Comparison of ENCODE assay signal across 8 cellular contexts in the genomic region with DNA sequence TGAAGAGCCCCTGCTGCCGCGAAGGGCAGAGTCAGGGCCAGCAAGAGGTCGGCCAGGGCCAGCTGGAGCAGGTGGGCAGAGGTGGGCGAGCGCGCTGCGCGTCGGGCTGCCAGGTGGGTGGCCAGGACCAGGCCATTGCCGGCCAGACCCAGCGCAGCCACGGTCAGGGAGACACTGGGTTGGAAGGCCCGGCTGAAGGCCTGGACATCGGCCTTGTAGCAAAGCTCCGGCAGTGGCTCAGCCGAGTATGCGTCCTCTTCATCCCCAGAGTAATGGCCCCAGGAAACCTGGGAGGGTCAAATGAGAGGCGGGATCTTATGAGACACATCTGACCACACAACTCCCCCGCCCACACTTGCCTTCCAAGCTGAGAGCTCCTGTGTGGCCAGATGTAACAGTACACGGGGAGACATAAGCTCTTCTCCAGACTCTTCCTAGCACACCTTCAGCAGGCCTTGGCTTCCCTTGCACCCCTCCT. TPM values are rescaled to one million over a fixed set of nuclear protein-coding genes. Genes with fewer than 3 reads are reported as not detected.
DNase-seq lines count a peak whose midpoint lies in the region; ATAC-seq and TF ChIP-seq lines count a peak whose summit lies in the region.

No MANE protein-coding gene starts in this region.

- H3K4me1 Mint-ChIP-seq in endothelial cell (ENCODE audit: unreplicated experiment) = peaks cover 26% of the 10 kb centered on the region
- peaks cover 66% of the 10 kb centered on the region for H3K4me1 Mint-ChIP-seq in activated T-cell treated with anti-CD3 and anti-CD28 coated beads, Interleukin-2, amount 50 U/mL, for 24 hours (ENCODE audit: low read depth)

- DNase-seq in ELF-1 (ENCODE audit: low read depth, low spot score) = peak; percentile 34
- DNase-seq in NCI-H510A (lab: John Stamatoyannopoulos, UW) = peak; percentile 65
- no peak for DNase-seq in endothelial cell (ENCODE audit: low spot score)
- peak in 1 of 5 donors; percentile 64 for DNase-seq in ovary
- no peak for DNase-seq in AG08395 (ENCODE audit: low spot score)
- no peak for DNase-seq in foreskin melanocyte
- DNase-seq in activated T-cell treated with anti-CD3 and anti-CD28 coated beads, Interleukin-2, amount 50 U/mL, for 24 hours = no peak

- H3K36me3 ChIP-seq in ovary = no peaks in the 10 kb centered on the region

- H3K27ac ChIP-seq in ovary = peak overlapping the region; percentile 82 to 94

- no peak for TF ChIP-seq EP300 in ovary (IDR thresholded peaks at IDR 0.05)

- no peaks in the 10 kb centered on the region for H3K27me3 ChIP-seq in ovary

- TF ChIP-seq CTCF in endothelial cell (IDR thresholded peaks at IDR 0.05; ENCODE audit: unreplicated experiment) (no peak), ovary (IDR thresholded peaks at IDR 0.05) (no peak)

- peaks cover 24% of the 10 kb centered on the region for H3K27me3 Mint-ChIP-seq in endothelial cell (ENCODE audit: unreplicated experiment)
- peaks cover 53% of the 10 kb centered on the region for H3K27me3 Mint-ChIP-seq in activated T-cell treated with anti-CD3 and anti-CD28 coated beads, Interleukin-2, amount 50 U/mL, for 24 hours

- peak overlapping the region; percentile 82 for H3K27ac Mint-ChIP-seq in endothelial cell (ENCODE audit: unreplicated experiment)
- no peak overlapping the region for H3K27ac Mint-ChIP-seq in activated T-cell treated with anti-CD3 and anti-CD28 coated beads, Interleukin-2, amount 50 U/mL, for 24 hours

- WGBS in ovary, 3 donors = 39 to 47% (median 45%) methylated on average over 18 to 20 of the region's 20 CpGs

- H3K36me3 Mint-ChIP-seq in endothelial cell (ENCODE audit: low read depth, unreplicated experiment) = peaks cover 7% of the 10 kb centered on the region
- no peaks in the 10 kb centered on the region for H3K36me3 Mint-ChIP-seq in activated T-cell treated with anti-CD3 and anti-CD28 coated beads, Interleukin-2, amount 50 U/mL, for 24 hours (ENCODE audit: low read depth)

- H3K9me3 ChIP-seq in ovary = no peaks in the 10 kb centered on the region

- peaks cover 14% of the 10 kb centered on the region for H3K4me1 ChIP-seq in ovary (ENCODE audit: insufficient read depth)

- peak overlapping the region; percentile 82 for H3K4me3 Mint-ChIP-seq in endothelial cell (ENCODE audit: unreplicated experiment)
- H3K4me3 Mint-ChIP-seq in activated T-cell treated with anti-CD3 and anti-CD28 coated beads, Interleukin-2, amount 50 U/mL, for 24 hours = no peak overlapping the region

- intact Hi-C loops in ovary (cut with DNase I) = loop anchor here in 3 of 4 donors (2.0 to 10.0 kb wide), 5 partner anchors 64 to 694 kb away; partner anchors contain the start of genes RETREG3 (in 2 of the 3), TUBG1 (in 2 of the 3), EZH1 (in 1 of the 3) and PSMC3IP (in 1 of the 3)

- ATAC-seq in HG03432 (IDR thresholded peaks at IDR 0.05; ENCODE audit: unreplicated experiment) = no peak

- H3K9me3 Mint-ChIP-seq in endothelial cell (ENCODE audit: unreplicated experiment) = no peaks in the 10 kb centered on the region
- no peaks in the 10 kb centered on the region for H3K9me3 Mint-ChIP-seq in activated T-cell treated with anti-CD3 and anti-CD28 coated beads, Interleukin-2, amount 50 U/mL, for 24 hours

- TF ChIP-seq POLR2A in ovary (IDR thresholded peaks at IDR 0.05) = no peak

- peak overlapping the region; percentile 68 for H3K4me3 ChIP-seq in ovary

RNA-seq across cellular contexts. Expression of gene CCR10, which starts 1.3 kb away (rescaled TPM):
- 1.2 TPM for total RNA-seq in endothelial cell (ENCODE audit: unreplicated experiment)
- 1 to 10 TPM; 1.5 to 6.8 (median 3.7) TPM for total RNA-seq in ovary
- polyA plus RNA-seq in ovary = 1 to 10 TPM in 1 of 2 donors, under 1 TPM in 1; 0.15 to 2.7 TPM

RNA-seq across cellular contexts. Expression of gene CNTNAP1, which starts 2.0 kb away (rescaled TPM):
- total RNA-seq in endothelial cell (ENCODE audit: unreplicated experiment) (8.9 TPM), ovary (10 to 100 TPM in 5 of 7 donors, 1 to 10 TPM in 2; 3.7 to 41.4 (median 15.5) TPM)
- polyA plus RNA-seq in ovary = 1 to 10 TPM; 7.0 to 7.5 TPM

RNA-seq across cellular contexts. Expression of gene PLEKHH3, which starts 3.6 kb away (rescaled TPM):
- total RNA-seq in endothelial cell (ENCODE audit: unreplicated experiment) = 25.2 TPM
- total RNA-seq in ovary = 10 to 100 TPM; 23.6 to 81.6 (median 58.4) TPM
- polyA plus RNA-seq in ovary = 10 to 100 TPM in 1 of 2 donors, 1 to 10 TPM in 1; 2.1 to 30.9 TPM

RNA-seq across cellular contexts. Expression of gene TUBG2, which starts 21.3 kb away (rescaled TPM):
- 19.7 TPM for total RNA-seq in endothelial cell (ENCODE audit: unreplicated experiment)
- total RNA-seq in ovary = 10 to 100 TPM; 19.4 to 30.0 (median 23.2) TPM
- 10 to 100 TPM; 20.9 to 21.5 TPM for polyA plus RNA-seq in ovary

Comparison
In these comparisons a context has a peak if more than half of its experiments do, and no peak if none do; other contexts are left out.
1. DNase-seq: peak in ELF-1 (single experiment) and NCI-H510A (single experiment); none in endothelial cell (single experiment), AG08395 (single experiment), foreskin melanocyte (single experiment) and activated T-cell treated with anti-CD3 and anti-CD28 coated beads, Interleukin-2, amount 50 U/mL, for 24 hours (single experiment).